Comparison of ENCODE assay signal across 1 cellular context in the genomic region with DNA sequence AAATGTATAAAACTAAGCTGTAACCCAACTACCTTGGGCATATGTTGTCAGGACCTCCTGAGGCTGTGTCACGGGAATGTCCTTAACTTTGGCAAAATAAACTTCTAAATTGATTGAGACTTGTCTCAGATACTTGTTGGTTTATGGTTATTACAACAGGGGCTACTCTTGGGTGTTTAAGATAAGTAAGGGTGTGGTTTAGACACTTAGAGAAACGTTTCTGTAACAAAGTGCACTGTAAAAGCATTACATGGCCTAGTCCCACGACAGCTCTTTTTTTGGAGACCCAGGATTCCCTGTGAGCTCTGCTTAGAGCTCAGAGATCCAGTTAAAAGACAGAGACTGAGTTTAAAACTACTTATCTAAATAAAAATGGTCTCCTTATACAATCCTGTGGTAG.
TF ChIP-seq lines count a peak whose summit lies in the region.

No MANE protein-coding gene starts in this region.

TF ChIP-seq in K562, 482 proteins besides CTCF, POLR2A, EP300 and RAD21:
- TF ChIP-seq XRCC5 (IDR thresholded peaks at IDR 0.05; ENCODE audit: low read depth, low read length) (no peak), SUPT5H (IDR thresholded peaks at IDR 0.05) (no peak), HMGN3 (IDR thresholded peaks at IDR 0.05; ENCODE audit: borderline replicate concordance, extremely low read depth, insufficient read length, low read depth, low read length) (no peak), MBD2 (IDR thresholded peaks at IDR 0.05; ENCODE audit: borderline replicate concordance, low read depth) (no peak)
- TF ChIP-seq, protein P1, sequence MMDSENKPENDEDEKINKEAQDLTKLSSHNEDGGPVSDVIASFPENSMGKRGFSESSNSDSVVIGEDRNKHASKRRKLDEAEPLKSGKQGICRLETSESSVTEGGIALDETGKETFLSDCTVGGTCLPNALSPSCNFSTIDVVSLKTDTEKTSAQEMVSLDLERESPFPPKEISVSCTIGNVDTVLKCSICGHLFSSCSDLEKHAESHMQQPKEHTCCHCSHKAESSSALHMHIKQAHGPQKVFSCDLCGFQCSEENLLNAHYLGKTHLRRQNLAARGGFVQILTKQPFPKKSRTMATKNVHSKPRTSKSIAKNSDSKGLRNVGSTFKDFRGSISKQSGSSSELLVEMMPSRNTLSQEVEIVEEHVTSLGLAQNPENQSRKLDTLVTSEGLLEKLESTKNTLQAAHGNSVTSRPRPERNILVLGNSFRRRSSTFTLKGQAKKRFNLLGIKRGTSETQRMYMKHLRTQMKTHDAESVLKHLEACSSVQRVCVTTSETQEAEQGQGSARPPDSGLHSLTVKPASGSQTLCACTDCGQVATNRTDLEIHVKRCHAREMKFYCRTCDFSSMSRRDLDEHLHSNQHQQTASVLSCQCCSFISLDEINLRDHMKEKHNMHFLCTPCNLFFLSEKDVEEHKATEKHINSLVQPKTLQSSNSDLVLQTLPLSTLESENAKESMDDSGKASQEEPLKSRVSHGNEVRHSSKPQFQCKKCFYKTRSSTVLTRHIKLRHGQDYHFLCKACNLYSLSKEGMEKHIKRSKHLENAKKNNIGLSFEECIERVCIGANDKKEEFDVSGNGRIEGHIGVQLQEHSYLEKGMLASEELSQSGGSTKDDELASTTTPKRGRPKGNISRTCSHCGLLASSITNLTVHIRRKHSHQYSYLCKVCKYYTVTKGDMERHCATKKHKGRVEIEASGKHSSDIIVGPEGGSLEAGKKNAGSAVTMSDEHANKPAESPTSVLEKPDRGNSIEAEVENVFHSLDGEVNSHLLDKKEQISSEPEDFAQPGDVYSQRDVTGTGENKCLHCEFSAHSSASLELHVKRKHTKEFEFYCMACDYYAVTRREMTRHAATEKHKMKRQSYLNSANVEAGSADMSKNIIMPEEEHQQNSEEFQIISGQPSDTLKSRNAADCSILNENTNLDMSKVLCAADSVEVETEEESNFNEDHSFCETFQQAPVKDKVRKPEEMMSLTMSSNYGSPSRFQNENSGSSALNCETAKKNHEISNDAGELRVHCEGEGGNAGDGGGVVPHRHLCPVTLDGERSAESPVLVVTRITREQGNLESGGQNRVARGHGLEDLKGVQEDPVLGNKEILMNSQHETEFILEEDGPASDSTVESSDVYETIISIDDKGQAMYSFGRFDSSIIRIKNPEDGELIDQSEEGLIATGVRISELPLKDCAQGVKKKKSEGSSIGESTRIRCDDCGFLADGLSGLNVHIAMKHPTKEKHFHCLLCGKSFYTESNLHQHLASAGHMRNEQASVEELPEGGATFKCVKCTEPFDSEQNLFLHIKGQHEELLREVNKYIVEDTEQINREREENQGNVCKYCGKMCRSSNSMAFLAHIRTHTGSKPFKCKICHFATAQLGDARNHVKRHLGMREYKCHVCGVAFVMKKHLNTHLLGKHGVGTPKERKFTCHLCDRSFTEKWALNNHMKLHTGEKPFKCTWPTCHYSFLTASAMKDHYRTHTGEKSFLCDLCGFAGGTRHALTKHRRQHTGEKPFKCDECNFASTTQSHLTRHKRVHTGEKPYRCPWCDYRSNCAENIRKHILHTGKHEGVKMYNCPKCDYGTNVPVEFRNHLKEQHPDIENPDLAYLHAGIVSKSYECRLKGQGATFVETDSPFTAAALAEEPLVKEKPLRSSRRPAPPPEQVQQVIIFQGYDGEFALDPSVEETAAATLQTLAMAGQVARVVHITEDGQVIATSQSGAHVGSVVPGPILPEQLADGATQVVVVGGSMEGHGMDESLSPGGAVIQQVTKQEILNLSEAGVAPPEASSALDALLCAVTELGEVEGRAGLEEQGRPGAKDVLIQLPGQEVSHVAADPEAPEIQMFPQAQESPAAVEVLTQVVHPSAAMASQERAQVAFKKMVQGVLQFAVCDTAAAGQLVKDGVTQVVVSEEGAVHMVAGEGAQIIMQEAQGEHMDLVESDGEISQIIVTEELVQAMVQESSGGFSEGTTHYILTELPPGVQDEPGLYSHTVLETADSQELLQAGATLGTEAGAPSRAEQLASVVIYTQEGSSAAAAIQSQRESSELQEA (IDR thresholded peaks at IDR 0.05; ENCODE audit: low read depth), result no peak
- TF ChIP-seq, protein P2, sequence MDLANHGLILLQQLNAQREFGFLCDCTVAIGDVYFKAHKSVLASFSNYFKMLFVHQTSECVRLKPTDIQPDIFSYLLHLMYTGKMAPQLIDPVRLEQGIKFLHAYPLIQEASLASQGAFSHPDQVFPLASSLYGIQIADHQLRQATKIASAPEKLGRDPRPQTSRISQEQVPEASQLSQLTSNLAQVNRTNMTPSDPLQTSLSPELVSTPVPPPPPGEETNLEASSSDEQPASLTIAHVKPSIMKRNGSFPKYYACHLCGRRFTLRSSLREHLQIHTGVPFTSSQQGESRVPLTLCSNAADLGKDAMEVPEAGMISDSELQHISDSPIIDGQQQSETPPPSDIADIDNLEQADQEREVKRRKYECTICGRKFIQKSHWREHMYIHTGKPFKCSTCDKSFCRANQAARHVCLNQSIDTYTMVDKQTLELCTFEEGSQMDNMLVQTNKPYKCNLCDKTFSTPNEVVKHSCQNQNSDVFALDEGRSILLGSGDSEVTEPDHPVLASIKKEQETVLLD (IDR thresholded peaks at IDR 0.05), result no peak
